ENCODE assay signal across 1 cellular context in genomic region chr19:19320362-19321142, GRCh38.
TF ChIP-seq lines count a peak whose summit lies in the region.

A gene with protein sequence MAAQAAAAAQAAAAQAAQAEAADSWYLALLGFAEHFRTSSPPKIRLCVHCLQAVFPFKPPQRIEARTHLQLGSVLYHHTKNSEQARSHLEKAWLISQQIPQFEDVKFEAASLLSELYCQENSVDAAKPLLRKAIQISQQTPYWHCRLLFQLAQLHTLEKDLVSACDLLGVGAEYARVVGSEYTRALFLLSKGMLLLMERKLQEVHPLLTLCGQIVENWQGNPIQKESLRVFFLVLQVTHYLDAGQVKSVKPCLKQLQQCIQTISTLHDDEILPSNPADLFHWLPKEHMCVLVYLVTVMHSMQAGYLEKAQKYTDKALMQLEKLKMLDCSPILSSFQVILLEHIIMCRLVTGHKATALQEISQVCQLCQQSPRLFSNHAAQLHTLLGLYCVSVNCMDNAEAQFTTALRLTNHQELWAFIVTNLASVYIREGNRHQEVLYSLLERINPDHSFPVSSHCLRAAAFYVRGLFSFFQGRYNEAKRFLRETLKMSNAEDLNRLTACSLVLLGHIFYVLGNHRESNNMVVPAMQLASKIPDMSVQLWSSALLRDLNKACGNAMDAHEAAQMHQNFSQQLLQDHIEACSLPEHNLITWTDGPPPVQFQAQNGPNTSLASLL (plus strand): TSS chr19:19320829. CDS start chr19:19320860, 31 bp downstream.
A gene with protein sequence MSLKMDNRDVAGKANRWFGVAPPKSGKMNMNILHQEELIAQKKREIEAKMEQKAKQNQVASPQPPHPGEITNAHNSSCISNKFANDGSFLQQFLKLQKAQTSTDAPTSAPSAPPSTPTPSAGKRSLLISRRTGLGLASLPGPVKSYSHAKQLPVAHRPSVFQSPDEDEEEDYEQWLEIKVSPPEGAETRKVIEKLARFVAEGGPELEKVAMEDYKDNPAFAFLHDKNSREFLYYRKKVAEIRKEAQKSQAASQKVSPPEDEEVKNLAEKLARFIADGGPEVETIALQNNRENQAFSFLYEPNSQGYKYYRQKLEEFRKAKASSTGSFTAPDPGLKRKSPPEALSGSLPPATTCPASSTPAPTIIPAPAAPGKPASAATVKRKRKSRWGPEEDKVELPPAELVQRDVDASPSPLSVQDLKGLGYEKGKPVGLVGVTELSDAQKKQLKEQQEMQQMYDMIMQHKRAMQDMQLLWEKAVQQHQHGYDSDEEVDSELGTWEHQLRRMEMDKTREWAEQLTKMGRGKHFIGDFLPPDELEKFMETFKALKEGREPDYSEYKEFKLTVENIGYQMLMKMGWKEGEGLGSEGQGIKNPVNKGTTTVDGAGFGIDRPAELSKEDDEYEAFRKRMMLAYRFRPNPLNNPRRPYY (minus strand): TSS chr19:19320509. CDS start chr19:19320496, 13 bp downstream.

TF ChIP-seq in HepG2, 621 proteins besides CTCF, POLR2A, EP300 and RAD21 (continued from another document and continues in another):
- TF ChIP-seq, protein P1, sequence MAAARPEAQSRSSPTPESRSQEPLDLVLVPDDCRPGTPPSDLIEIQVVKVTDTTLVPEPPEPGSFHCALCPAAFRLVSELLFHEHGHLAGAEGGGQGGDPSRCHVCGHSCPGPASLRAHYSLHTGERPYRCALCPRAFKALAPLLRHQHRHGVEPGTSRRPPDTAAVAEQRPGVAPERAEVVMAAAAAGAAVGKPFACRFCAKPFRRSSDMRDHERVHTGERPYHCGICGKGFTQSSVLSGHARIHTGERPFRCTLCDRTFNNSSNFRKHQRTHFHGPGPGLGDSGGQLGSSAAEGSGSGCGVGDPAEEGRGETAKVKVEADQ (CRISPR knock-in tag; IDR thresholded peaks at IDR 0.05; ENCODE audit: borderline replicate concordance) = peak; percentile 74
- TF ChIP-seq IRF2 (CRISPR knock-in tag; IDR thresholded peaks at IDR 0.05) (peak; percentile 57; the same call in 1 of the 2 replicates), ATF7-NPFF (CRISPR knock-in tag; IDR thresholded peaks at IDR 0.05; ENCODE audit: low read depth) (no peak; the same call in 1 of the 2 replicates), SIX4 (CRISPR knock-in tag; IDR thresholded peaks at IDR 0.05) (no peak), ZSCAN29 (CRISPR knock-in tag; conservative IDR thresholded peaks at IDR 0.05) (no peak), HNRNPH1 (optimal IDR thresholded peaks at IDR 0.05; ENCODE audit: low read depth, low read length) (peak; percentile 18), ZNF205 (CRISPR knock-in tag; IDR thresholded peaks at IDR 0.05) (no peak), MTA3 (CRISPR knock-in tag; IDR thresholded peaks at IDR 0.05) (peak; percentile 70; the same call in 1 of the 2 replicates), SRF (IDR thresholded peaks at IDR 0.05; ENCODE audit: low read depth, low read length) (no peak), HOXA3 (CRISPR knock-in tag; IDR thresholded peaks at IDR 0.05) (peak; percentile 77; the same call in 1 of the 2 replicates), EED (CRISPR knock-in tag; IDR thresholded peaks at IDR 0.05) (peak; percentile 37), ZNF296 (CRISPR knock-in tag; conservative IDR thresholded peaks at IDR 0.05) (no peak), ZNF362 (CRISPR knock-in tag; IDR thresholded peaks at IDR 0.05; ENCODE audit: borderline replicate concordance) (peak; percentile 83; the same call in 1 of the 2 replicates), SP1 (IDR thresholded peaks at IDR 0.05) (no peak), SP1 (CRISPR knock-in tag; IDR thresholded peaks at IDR 0.05) (peak; percentile 23; the same call in 1 of the 2 replicates), ZNF549 (CRISPR knock-in tag; IDR thresholded peaks at IDR 0.05) (no peak), ETS1 (CRISPR knock-in tag; IDR thresholded peaks at IDR 0.05) (0 out of 2 replicates have a peak, but pooled peaks have one; percentile 17), ZNF225 (CRISPR knock-in tag; IDR thresholded peaks at IDR 0.05) (peak; percentile 63; the same call in 1 of the 2 replicates), SALL2 (CRISPR knock-in tag; IDR thresholded peaks at IDR 0.05) (peak; percentile 45; the same call in 1 of the 2 replicates), RELA (CRISPR knock-in tag; IDR thresholded peaks at IDR 0.05) (0 out of 2 replicates have a peak, but pooled peaks have one; percentile 18), ZNF12 (CRISPR knock-in tag; IDR thresholded peaks at IDR 0.05) (peak; percentile 77), ZFP36L1 (CRISPR knock-in tag; IDR thresholded peaks at IDR 0.05) (no peak), HNRNPUL1 (IDR thresholded peaks at IDR 0.05; ENCODE audit: low read depth, low read length) (no peak), ZZZ3 (CRISPR knock-in tag; IDR thresholded peaks at IDR 0.05; ENCODE audit: borderline replicate concordance) (no peak; the same call in 1 of the 2 replicates), HES4 (CRISPR knock-in tag; IDR thresholded peaks at IDR 0.05; ENCODE audit: borderline replicate concordance) (0 out of 2 replicates have a peak, but pooled peaks have one; percentile 48), SIN3B (IDR thresholded peaks at IDR 0.05; ENCODE audit: low read length) (peak; percentile 56; the same call in 1 of the 2 replicates), ZNF441 (CRISPR knock-in tag; IDR thresholded peaks at IDR 0.05; ENCODE audit: borderline replicate concordance) (no peak), REPIN1 (CRISPR knock-in tag; IDR thresholded peaks at IDR 0.05; ENCODE audit: borderline replicate concordance, low read depth) (no peak), ZSCAN20 (CRISPR knock-in tag; IDR thresholded peaks at IDR 0.05; ENCODE audit: borderline replicate concordance) (no peak), ARNT2 (CRISPR knock-in tag; IDR thresholded peaks at IDR 0.05; ENCODE audit: low read depth) (no peak; the same call in none of the 2 replicates), PAXIP1 (CRISPR knock-in tag; conservative IDR thresholded peaks at IDR 0.05) (no peak; the same call in 1 of the 2 replicates)
- TF ChIP-seq, protein P2, sequence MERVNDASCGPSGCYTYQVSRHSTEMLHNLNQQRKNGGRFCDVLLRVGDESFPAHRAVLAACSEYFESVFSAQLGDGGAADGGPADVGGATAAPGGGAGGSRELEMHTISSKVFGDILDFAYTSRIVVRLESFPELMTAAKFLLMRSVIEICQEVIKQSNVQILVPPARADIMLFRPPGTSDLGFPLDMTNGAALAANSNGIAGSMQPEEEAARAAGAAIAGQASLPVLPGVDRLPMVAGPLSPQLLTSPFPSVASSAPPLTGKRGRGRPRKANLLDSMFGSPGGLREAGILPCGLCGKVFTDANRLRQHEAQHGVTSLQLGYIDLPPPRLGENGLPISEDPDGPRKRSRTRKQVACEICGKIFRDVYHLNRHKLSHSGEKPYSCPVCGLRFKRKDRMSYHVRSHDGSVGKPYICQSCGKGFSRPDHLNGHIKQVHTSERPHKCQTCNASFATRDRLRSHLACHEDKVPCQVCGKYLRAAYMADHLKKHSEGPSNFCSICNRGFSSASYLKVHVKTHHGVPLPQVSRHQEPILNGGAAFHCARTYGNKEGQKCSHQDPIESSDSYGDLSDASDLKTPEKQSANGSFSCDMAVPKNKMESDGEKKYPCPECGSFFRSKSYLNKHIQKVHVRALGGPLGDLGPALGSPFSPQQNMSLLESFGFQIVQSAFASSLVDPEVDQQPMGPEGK (CRISPR knock-in tag; IDR thresholded peaks at IDR 0.05) = 0 out of 2 replicates have a peak, but pooled peaks have one; percentile 26
- TF ChIP-seq, protein P3, sequence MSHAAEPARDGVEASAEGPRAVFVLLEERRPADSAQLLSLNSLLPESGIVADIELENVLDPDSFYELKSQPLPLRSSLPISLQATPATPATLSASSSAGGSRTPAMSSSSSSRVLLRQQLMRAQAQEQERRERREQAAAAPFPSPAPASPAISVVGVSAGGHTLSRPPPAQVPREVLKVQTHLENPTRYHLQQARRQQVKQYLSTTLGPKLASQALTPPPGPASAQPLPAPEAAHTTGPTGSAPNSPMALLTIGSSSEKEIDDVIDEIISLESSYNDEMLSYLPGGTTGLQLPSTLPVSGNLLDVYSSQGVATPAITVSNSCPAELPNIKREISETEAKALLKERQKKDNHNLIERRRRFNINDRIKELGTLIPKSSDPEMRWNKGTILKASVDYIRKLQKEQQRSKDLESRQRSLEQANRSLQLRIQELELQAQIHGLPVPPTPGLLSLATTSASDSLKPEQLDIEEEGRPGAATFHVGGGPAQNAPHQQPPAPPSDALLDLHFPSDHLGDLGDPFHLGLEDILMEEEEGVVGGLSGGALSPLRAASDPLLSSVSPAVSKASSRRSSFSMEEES (CRISPR knock-in tag; IDR thresholded peaks at IDR 0.05) = no peak
- TF ChIP-seq, protein P4, sequence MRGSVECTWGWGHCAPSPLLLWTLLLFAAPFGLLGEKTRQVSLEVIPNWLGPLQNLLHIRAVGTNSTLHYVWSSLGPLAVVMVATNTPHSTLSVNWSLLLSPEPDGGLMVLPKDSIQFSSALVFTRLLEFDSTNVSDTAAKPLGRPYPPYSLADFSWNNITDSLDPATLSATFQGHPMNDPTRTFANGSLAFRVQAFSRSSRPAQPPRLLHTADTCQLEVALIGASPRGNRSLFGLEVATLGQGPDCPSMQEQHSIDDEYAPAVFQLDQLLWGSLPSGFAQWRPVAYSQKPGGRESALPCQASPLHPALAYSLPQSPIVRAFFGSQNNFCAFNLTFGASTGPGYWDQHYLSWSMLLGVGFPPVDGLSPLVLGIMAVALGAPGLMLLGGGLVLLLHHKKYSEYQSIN (CRISPR knock-in tag; IDR thresholded peaks at IDR 0.05; ENCODE audit: borderline replicate concordance) = no peak
- TF ChIP-seq, protein P5, sequence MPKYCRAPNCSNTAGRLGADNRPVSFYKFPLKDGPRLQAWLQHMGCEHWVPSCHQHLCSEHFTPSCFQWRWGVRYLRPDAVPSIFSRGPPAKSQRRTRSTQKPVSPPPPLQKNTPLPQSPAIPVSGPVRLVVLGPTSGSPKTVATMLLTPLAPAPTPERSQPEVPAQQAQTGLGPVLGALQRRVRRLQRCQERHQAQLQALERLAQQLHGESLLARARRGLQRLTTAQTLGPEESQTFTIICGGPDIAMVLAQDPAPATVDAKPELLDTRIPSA (CRISPR knock-in tag; IDR thresholded peaks at IDR 0.05; ENCODE audit: borderline replicate concordance) = no peak
- TF ChIP-seq, protein P6, sequence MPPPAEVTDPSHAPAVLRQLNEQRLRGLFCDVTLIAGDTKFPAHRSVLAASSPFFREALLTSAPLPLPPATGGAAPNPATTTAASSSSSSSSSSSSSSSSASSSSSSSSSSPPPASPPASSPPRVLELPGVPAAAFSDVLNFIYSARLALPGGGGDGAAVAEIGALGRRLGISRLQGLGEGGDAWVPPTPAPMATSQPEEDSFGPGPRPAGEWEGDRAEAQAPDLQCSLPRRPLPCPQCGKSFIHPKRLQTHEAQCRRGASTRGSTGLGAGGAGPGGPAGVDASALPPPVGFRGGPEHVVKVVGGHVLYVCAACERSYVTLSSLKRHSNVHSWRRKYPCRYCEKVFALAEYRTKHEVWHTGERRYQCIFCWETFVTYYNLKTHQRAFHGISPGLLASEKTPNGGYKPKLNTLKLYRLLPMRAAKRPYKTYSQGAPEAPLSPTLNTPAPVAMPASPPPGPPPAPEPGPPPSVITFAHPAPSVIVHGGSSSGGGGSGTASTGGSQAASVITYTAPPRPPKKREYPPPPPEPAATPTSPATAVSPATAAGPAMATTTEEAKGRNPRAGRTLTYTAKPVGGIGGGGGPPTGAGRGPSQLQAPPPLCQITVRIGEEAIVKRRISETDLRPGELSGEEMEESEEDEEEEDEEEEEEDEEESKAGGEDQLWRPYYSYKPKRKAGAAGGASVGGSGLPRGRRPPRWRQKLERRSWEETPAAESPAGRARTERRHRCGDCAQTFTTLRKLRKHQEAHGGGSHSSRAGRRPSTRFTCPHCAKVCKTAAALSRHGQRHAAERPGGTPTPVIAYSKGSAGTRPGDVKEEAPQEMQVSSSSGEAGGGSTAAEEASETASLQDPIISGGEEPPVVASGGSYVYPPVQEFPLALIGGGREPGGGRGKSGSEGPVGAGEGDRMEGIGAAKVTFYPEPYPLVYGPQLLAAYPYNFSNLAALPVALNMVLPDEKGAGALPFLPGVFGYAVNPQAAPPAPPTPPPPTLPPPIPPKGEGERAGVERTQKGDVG (CRISPR knock-in tag; IDR thresholded peaks at IDR 0.05; ENCODE audit: borderline replicate concordance) = no peak
